In the genomic region with DNA sequence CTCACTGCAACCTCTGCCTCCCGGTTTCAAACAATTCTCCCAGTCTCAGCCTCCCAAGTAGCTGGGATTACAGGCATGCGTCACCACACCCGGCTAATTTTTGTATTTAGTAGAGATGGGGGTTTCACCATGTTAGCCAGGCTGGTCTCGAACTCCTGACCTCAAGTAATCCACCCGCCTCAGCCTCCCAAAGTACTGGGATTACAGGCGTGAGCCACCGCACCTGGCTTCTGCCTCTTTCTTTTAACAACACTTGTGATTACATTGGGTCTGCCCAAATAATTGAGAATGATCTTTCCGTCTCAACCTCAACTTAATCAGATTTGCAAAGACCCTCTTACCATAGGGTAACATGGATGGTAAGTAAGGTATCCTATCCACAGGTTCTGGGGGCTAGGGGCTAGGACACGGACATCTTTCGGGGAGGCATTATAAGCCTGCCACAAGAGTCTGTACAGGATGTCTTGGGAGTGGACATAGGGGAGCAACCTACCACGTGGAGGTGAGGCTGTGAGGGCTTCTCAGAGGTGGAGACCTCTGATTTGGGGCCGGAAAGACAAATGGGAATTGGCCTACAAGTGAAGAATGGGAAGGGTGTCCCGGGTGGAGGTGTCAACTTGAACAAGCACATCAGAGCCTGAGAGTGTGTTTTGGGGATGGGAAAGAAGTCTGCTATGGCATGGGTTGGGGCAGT, we compare ENCODE assay signal across 13 cellular contexts. TPM values are rescaled to one million over a fixed set of nuclear protein-coding genes. Genes with fewer than 3 reads are reported as not detected.
DNase-seq lines count a peak whose midpoint lies in the region; ATAC-seq and TF ChIP-seq lines count a peak whose summit lies in the region.
"Had no signal": no experiment of that assay in that cellular context is flagged by ENCODE, and none has a peak within 500 bp of the region (broad histone marks: within the 10 kb centered on the region; RNA-seq: fewer than 3 reads in every experiment).

No MANE protein-coding gene starts in this region.

- H2BK5ac ChIP-seq in trophoblast cell (ENCODE audit: low read depth, low read length, poor library complexity), result no peak overlapping the region

- peak overlapping the region; percentile 25 for H3K4me3 Mint-ChIP-seq in activated CD4-positive, alpha-beta memory T cell treated with anti-CD3 and anti-CD28 coated beads, Interleukin-2, amount 10 ng/mL, durations not matched to agents 7 days and 5 days
- H3K4me3 Mint-ChIP-seq in memory B cell, result peak overlapping the region; percentile 15

- WGBS in heart left ventricle, 4 donors, result 89 to 93% (median 92%) methylated on average over 13 of the region's 13 CpGs
- no CpG with 5 or more reads among the region's 13 CpGs for WGBS in trophoblast cell (ENCODE audit: extremely low coverage, insufficient coverage, insufficient read length)

- H3K79me1 ChIP-seq in trophoblast cell (ENCODE audit: low read length), result peaks cover 8% of the 10 kb centered on the region

- TF ChIP-seq POLR2A in heart left ventricle (IDR thresholded peaks at IDR 0.05), result no peak

- intact Hi-C loops in cardiac septum (cut with DNase I), result loop anchor here (10.0 kb wide), 1 partner anchor 650 kb away; a partner anchor contains a TSS
- intact Hi-C loops in heart left ventricle (cut with DNase I), result loop anchor here in 9 of 10 donors (5.0 to 10.0 kb wide), 10 partner anchors 48 to 443 kb away; a partner anchor contains a TSS

- H3K36me3 Mint-ChIP-seq in activated CD4-positive, alpha-beta memory T cell treated with anti-CD3 and anti-CD28 coated beads, Interleukin-2, amount 10 ng/mL, durations not matched to agents 7 days and 5 days (ENCODE audit: low read depth), result peaks cover 9% of the 10 kb centered on the region
- no peaks in the 10 kb centered on the region for H3K36me3 Mint-ChIP-seq in memory B cell

- peaks cover 22% of the 10 kb centered on the region for H3K27me3 Mint-ChIP-seq in activated CD4-positive, alpha-beta memory T cell treated with anti-CD3 and anti-CD28 coated beads, Interleukin-2, amount 10 ng/mL, durations not matched to agents 7 days and 5 days
- peaks cover 15% of the 10 kb centered on the region for H3K27me3 Mint-ChIP-seq in memory B cell

- H4K8ac ChIP-seq in trophoblast cell (ENCODE audit: low read depth, low read length), result no peak overlapping the region

- DNase-seq in cardiac septum (ENCODE audit: low spot score), result peak; percentile 60
- DNase-seq in heart left ventricle, result no peak
- no peak for DNase-seq in activated CD4-positive, alpha-beta memory T cell treated with anti-CD3 and anti-CD28 coated beads, Interleukin-2, amount 10 ng/mL, durations not matched to agents 7 days and 5 days
- DNase-seq in memory B cell (ENCODE audit: low spot score in 2 of 2), result no peak
- DNase-seq in ureter (ENCODE audit: low spot score), result peak; percentile 32
- no peak for DNase-seq in GM19240 (ENCODE audit: insufficient read length, low spot score)
- DNase-seq in trophoblast cell, result no peak
- DNase-seq: hippocampal formation, NCI-H2171, psoas muscle had no signal

- H3K4me3 ChIP-seq in heart left ventricle (no peak overlapping the region), trophoblast cell (ENCODE audit: low read depth, low read length) (no peak overlapping the region)
- H3K4me3 ChIP-seq: breast epithelium, psoas muscle had no signal

- no peak overlapping the region for H4K12ac ChIP-seq in trophoblast cell (ENCODE audit: low read depth, low read length)

- CTCF ChIA-PET in activated CD4-positive, alpha-beta memory T cell treated with anti-CD3 and anti-CD28 coated beads, Interleukin-2, amount 10 ng/mL, durations not matched to agents 7 days and 5 days (lab: Charles Lee), result interaction anchor here (0.9 to 1.0 kb wide), 2 partner anchors 106 to 128 kb away, joined by 4 to 6 read pairs; no protein-coding TSS in a partner anchor

- H3K9me3 ChIP-seq in heart left ventricle (no peaks in the 10 kb centered on the region), trophoblast cell (ENCODE audit: insufficient read depth, low read depth, low read length) (peaks cover 2% of the 10 kb centered on the region)
- H3K9me3 ChIP-seq: breast epithelium, psoas muscle had no signal

- ATAC-seq in heart left ventricle (no peak), memory B cell (ENCODE audit: low read depth) (no peak), HG03095 (IDR thresholded peaks at IDR 0.05; ENCODE audit: unreplicated experiment) (no peak)
- ATAC-seq: psoas muscle had no signal

- POLR2A ChIA-PET in activated CD4-positive, alpha-beta memory T cell treated with anti-CD3 and anti-CD28 coated beads, Interleukin-2, amount 10 ng/mL, durations not matched to agents 7 days and 5 days (lab: Charles Lee), result interaction anchor here (1.3 to 5.6 kb wide), 5 partner anchors 79 to 444 kb away, joined by 3 to 51 read pairs (median 4); a partner anchor contains a TSS

- H2BK120ac ChIP-seq in trophoblast cell (ENCODE audit: insufficient read depth, low read length, poor library complexity), result no peak overlapping the region

- H2AK5ac ChIP-seq in trophoblast cell (ENCODE audit: low read length), result no peak overlapping the region

- no peak overlapping the region for H2AFZ ChIP-seq in trophoblast cell (ENCODE audit: insufficient read depth, low read length, poor library complexity)

- no peaks in the 10 kb centered on the region for H3K27me3 ChIP-seq in heart left ventricle
- no peaks in the 10 kb centered on the region for H3K27me3 ChIP-seq in trophoblast cell (ENCODE audit: insufficient read depth, low read length)
- H3K27me3 ChIP-seq: breast epithelium had no signal

- peak overlapping the region; percentile 65 for H3K27ac Mint-ChIP-seq in activated CD4-positive, alpha-beta memory T cell treated with anti-CD3 and anti-CD28 coated beads, Interleukin-2, amount 10 ng/mL, durations not matched to agents 7 days and 5 days
- no peak overlapping the region for H3K27ac Mint-ChIP-seq in memory B cell

- H3K14ac ChIP-seq in trophoblast cell (ENCODE audit: low read length), result no peak overlapping the region

- H3K79me2 ChIP-seq in trophoblast cell (ENCODE audit: control insufficient read depth, insufficient read depth, low read length, poor library complexity), result peaks cover 6% of the 10 kb centered on the region

- peaks cover 38% of the 10 kb centered on the region for H3K4me1 Mint-ChIP-seq in activated CD4-positive, alpha-beta memory T cell treated with anti-CD3 and anti-CD28 coated beads, Interleukin-2, amount 10 ng/mL, durations not matched to agents 7 days and 5 days
- peaks cover 22% of the 10 kb centered on the region for H3K4me1 Mint-ChIP-seq in memory B cell

- H3K9me3 Mint-ChIP-seq in activated CD4-positive, alpha-beta memory T cell treated with anti-CD3 and anti-CD28 coated beads, Interleukin-2, amount 10 ng/mL, durations not matched to agents 7 days and 5 days, result no peaks in the 10 kb centered on the region
- no peaks in the 10 kb centered on the region for H3K9me3 Mint-ChIP-seq in memory B cell

- TF ChIP-seq CTCF in heart left ventricle (IDR thresholded peaks at IDR 0.05), result no peak

- H3K23ac ChIP-seq in trophoblast cell (ENCODE audit: low read length), result no peak overlapping the region

- no peak overlapping the region for H3K9ac ChIP-seq in trophoblast cell (ENCODE audit: low read length)
- H3K9ac ChIP-seq: KMS-11 had no signal

- H3K36me3 ChIP-seq in heart left ventricle, result peaks cover 0 to 5% (median 2%) of the 10 kb centered on the region in 9 donors
- H3K36me3 ChIP-seq in trophoblast cell (ENCODE audit: control insufficient read depth in 1 of 2, insufficient read depth in 2 of 2, low read length in 2 of 2), result peaks cover 0 to 2% of the 10 kb centered on the region in 2 experiments
- H3K36me3 ChIP-seq: breast epithelium had no signal

- H3K27ac ChIP-seq in heart left ventricle (no peak overlapping the region), trophoblast cell (ENCODE audit: low read depth, low read length) (no peak overlapping the region)
- H3K27ac ChIP-seq: breast epithelium, KMS-11 had no signal

- H3K18ac ChIP-seq in trophoblast cell (ENCODE audit: low read length), result no peak overlapping the region

- H3K4me1 ChIP-seq in heart left ventricle, result peaks cover 0 to 25% (median 21%) of the 10 kb centered on the region in 12 donors
- peaks cover 0 to 1% of the 10 kb centered on the region in 2 experiments for H3K4me1 ChIP-seq in trophoblast cell (ENCODE audit: control insufficient read depth in 1 of 2, insufficient read depth in 2 of 2, low read length in 2 of 2)

- H3K4me2 ChIP-seq in trophoblast cell (ENCODE audit: low read length), result no peak overlapping the region
- H3K4me2 ChIP-seq: KMS-11 had no signal

- no peak overlapping the region for H2BK12ac ChIP-seq in trophoblast cell (ENCODE audit: low read length)

- no peak overlapping the region for H3K4ac ChIP-seq in trophoblast cell (ENCODE audit: low read depth, low read length)

- no peak overlapping the region for H4K91ac ChIP-seq in trophoblast cell (ENCODE audit: low read depth, low read length)

RNA-seq across cellular contexts. Expression of a gene that starts 2.7 kb away (rescaled TPM):
- 60.3 TPM for total RNA-seq in cardiac septum
- 10 to 100 TPM; 28.3 to 59.0 (median 43.9) TPM for total RNA-seq in heart left ventricle
- polyA plus RNA-seq in heart left ventricle, result 10 to 100 TPM; 21.1 to 43.5 TPM
- 10 to 100 TPM; 76.5 TPM for total RNA-seq in activated CD4-positive, alpha-beta memory T cell treated with anti-CD3 and anti-CD28 coated beads, Interleukin-2, amount 10 ng/mL, durations not matched to agents 7 days and 5 days
- total RNA-seq in ureter, result 93.8 TPM
- polyA plus RNA-seq in trophoblast cell (2013), result 5.0 and 5.3 TPM in 2 replicates

RNA-seq across cellular contexts. Expression of a gene that starts 30.8 kb away (rescaled TPM):
- 23.5 TPM for total RNA-seq in cardiac septum
- total RNA-seq in heart left ventricle, result 10 to 100 TPM; 15.4 to 34.0 (median 20.7) TPM
- 10 to 100 TPM; 18.8 to 19.1 TPM for polyA plus RNA-seq in heart left ventricle
- 1 to 10 TPM in 1 of 2 experiments, under 1 TPM in 1; 0.91 to 1.3 TPM for total RNA-seq in activated CD4-positive, alpha-beta memory T cell treated with anti-CD3 and anti-CD28 coated beads, Interleukin-2, amount 10 ng/mL, durations not matched to agents 7 days and 5 days
- total RNA-seq in ureter, result 27.0 TPM
- 0.44 and 0.51 TPM in 2 replicates for polyA plus RNA-seq in trophoblast cell (2013)

Comparison
In these comparisons a context has a peak if more than half of its experiments do, and no peak if none do; other contexts are left out.
1. DNase-seq: peak in cardiac septum (single experiment) and ureter (single experiment); none in heart left ventricle (0 of 5), activated CD4-positive, alpha-beta memory T cell treated with anti-CD3 and anti-CD28 coated beads, Interleukin-2, amount 10 ng/mL, durations not matched to agents 7 days and 5 days (single experiment), memory B cell (0 of 2), GM19240 (single experiment) and trophoblast cell (0 of 2).
2. RNA of a gene that starts 30.8 kb away (total RNA-seq): 27.0 TPM in ureter (single experiment), 23.5 TPM in cardiac septum (single experiment) and 15.4 to 34.0 TPM in heart left ventricle; 0.91 to 1.3 TPM in activated CD4-positive, alpha-beta memory T cell treated with anti-CD3 and anti-CD28 coated beads, Interleukin-2, amount 10 ng/mL, durations not matched to agents 7 days and 5 days; every median in the first group is over 4 times any median in the second.